ENCODE assay signal across 24 cellular contexts in genomic region chr1:90823686-90824085, GRCh38.
DNase-seq lines count a peak whose midpoint lies in the region; ATAC-seq, FAIRE-seq and TF ChIP-seq lines count a peak whose summit lies in the region.
"Had no signal": no experiment of that assay in that cellular context is flagged by ENCODE, and none has a peak within 500 bp of the region (broad histone marks: within the 10 kb centered on the region; RNA-seq: fewer than 3 reads in every experiment).

No MANE protein-coding gene starts in this region.

- TF ChIP-seq POLR2A in breast epithelium (IDR thresholded peaks at IDR 0.05) (no peak), right lobe of liver (IDR thresholded peaks at IDR 0.05) (no peak)

- H3K9me3 ChIP-seq in breast epithelium = no peaks in the 10 kb centered on the region
- no peaks in the 10 kb centered on the region for H3K9me3 ChIP-seq in RWPE2 (ENCODE audit: severe bottlenecking)
- H3K9me3 ChIP-seq in right lobe of liver = no peaks in the 10 kb centered on the region
- H3K9me3 ChIP-seq: BE2C had no signal

- no peaks in the 10 kb centered on the region for H3K36me3 Mint-ChIP-seq in MCF 10A (ENCODE audit: insufficient read depth, unreplicated experiment)
- H3K36me3 Mint-ChIP-seq: CD14-positive monocyte had no signal

- no TSS peak for BruUV-seq in MCF 10A (replicated peaks; lab: Mats Ljungman, UMichigan)

- no peak overlapping the region for H3K4me3 Mint-ChIP-seq in MCF 10A (ENCODE audit: unreplicated experiment)
- H3K4me3 Mint-ChIP-seq: CD14-positive monocyte; CD8-positive, alpha-beta memory T cell; H9 had no signal

- POLR2A ChIA-PET in MCF 10A (lab: Yijun Ruan, JAX) = no interaction called here

- H3K9me3 Mint-ChIP-seq in MCF 10A (ENCODE audit: unreplicated experiment) = no peaks in the 10 kb centered on the region
- H3K9me3 Mint-ChIP-seq: CD8-positive, alpha-beta memory T cell; H9 had no signal

- H3K4me3 ChIP-seq in breast epithelium (no peak overlapping the region), RWPE2 (ENCODE audit: severe bottlenecking) (no peak overlapping the region), right lobe of liver (no peak overlapping the region)
- H3K4me3 ChIP-seq: GM23248, SK-N-MC had no signal

- ATAC-seq in RWPE2 (ENCODE audit: low read depth) (peak; percentile 46), right lobe of liver (no peak)

- no peaks in the 10 kb centered on the region for H3K4me1 ChIP-seq in breast epithelium
- H3K4me1 ChIP-seq in RWPE2 (ENCODE audit: insufficient read depth, poor library complexity, severe bottlenecking) = peaks cover 9% of the 10 kb centered on the region
- no peaks in the 10 kb centered on the region for H3K4me1 ChIP-seq in right lobe of liver
- H3K4me1 ChIP-seq: BE2C had no signal

- no peak overlapping the region for H3K27ac Mint-ChIP-seq in MCF 10A (ENCODE audit: low read depth, unreplicated experiment)
- H3K27ac Mint-ChIP-seq: CD14-positive monocyte; CD8-positive, alpha-beta memory T cell; H9 had no signal

- H3K27ac ChIP-seq in breast epithelium (no peak overlapping the region), RWPE2 (ENCODE audit: poor library complexity, severe bottlenecking) (no peak overlapping the region), right lobe of liver (no peak overlapping the region)
- H3K27ac ChIP-seq: GM23248, SK-N-MC had no signal

- intact Hi-C loops in MCF 10A (cut with micrococcal nuclease) (no loop called here), breast epithelium (cut with DNase I; ENCODE audit: low total_unique reads) (no loop called here), right lobe of liver (cut with DNase I) (no loop called here)

- peak; percentile 56 for DNase-seq in MCF 10A (ENCODE audit: unreplicated experiment)
- no peak for DNase-seq in breast epithelium (ENCODE audit: low spot score in 2 of 2)
- DNase-seq in LoVo (ENCODE audit: low spot score) = peak; percentile 1
- no peak for DNase-seq in RWPE2 (ENCODE audit: low spot score)
- peak; percentile 6 for DNase-seq in urothelium cell line (ENCODE audit: low spot score)
- no peak for DNase-seq in NCI-H146 (lab: John Stamatoyannopoulos, UW)
- DNase-seq in right lobe of liver = no peak
- no peak for DNase-seq in pons (ENCODE audit: low spot score)
- DNase-seq: 8988T; ACHN; BE2C; CD8-positive, alpha-beta memory T cell; DMS153; GM23248; H9; KBM-7; NCI-H1092; NCI-H1417 treated with DMSO at 0.1 percent for 48 hours; NCI-H187; NCI-H2081 treated with DMSO at 0.1 percent for 48 hours; NCI-H774; SIG-M5 had no signal

- no peaks in the 10 kb centered on the region for H3K36me3 ChIP-seq in breast epithelium
- H3K36me3 ChIP-seq in RWPE2 (ENCODE audit: low read depth) = no peaks in the 10 kb centered on the region
- H3K36me3 ChIP-seq in right lobe of liver = no peaks in the 10 kb centered on the region
- H3K36me3 ChIP-seq: BE2C had no signal

- no peak for FAIRE-seq in urothelium cell line (lab: Jason Lieb, UNC)

- WGBS in right lobe of liver (ENCODE audit: insufficient coverage, low coverage, low lambda C conversion rate, missing lambda C conversion rate) = 100% methylated on average over 1 of the region's 3 CpGs

- H3K4me1 Mint-ChIP-seq in MCF 10A (ENCODE audit: insufficient read depth, unreplicated experiment) = peaks cover 7% of the 10 kb centered on the region
- H3K4me1 Mint-ChIP-seq: CD14-positive monocyte; CD8-positive, alpha-beta memory T cell; H9 had no signal

- H3K27me3 ChIP-seq in breast epithelium (no peaks in the 10 kb centered on the region), RWPE2 (ENCODE audit: insufficient read depth, poor library complexity, severe bottlenecking) (peaks cover 9% of the 10 kb centered on the region), right lobe of liver (no peaks in the 10 kb centered on the region)
- H3K27me3 ChIP-seq: BE2C had no signal

- no peak for TF ChIP-seq CTCF in MCF 10A (IDR thresholded peaks at IDR 0.05; ENCODE audit: unreplicated experiment)
- no peak for TF ChIP-seq CTCF in breast epithelium (IDR thresholded peaks at IDR 0.05)
- TF ChIP-seq CTCF in RWPE2 (IDR thresholded peaks at IDR 0.05; ENCODE audit: poor library complexity, severe bottlenecking) = no peak
- TF ChIP-seq CTCF in right lobe of liver (IDR thresholded peaks at IDR 0.05) = no peak

- no peaks in the 10 kb centered on the region for H3K27me3 Mint-ChIP-seq in MCF 10A (ENCODE audit: insufficient read depth, unreplicated experiment)

- CTCF ChIA-PET in MCF 10A (lab: Yijun Ruan, JAX) = no interaction called here

Comparison
In these comparisons a context has a peak if more than half of its experiments do, and no peak if none do; other contexts are left out.
1. DNase-seq: peak in MCF 10A (single experiment), LoVo (single experiment) and urothelium cell line (single experiment); none in breast epithelium (0 of 2), RWPE2 (single experiment), NCI-H146 (single experiment), right lobe of liver (0 of 3) and pons (single experiment).